Comparison of ENCODE assay signal across 9 cellular contexts in the genomic region with DNA sequence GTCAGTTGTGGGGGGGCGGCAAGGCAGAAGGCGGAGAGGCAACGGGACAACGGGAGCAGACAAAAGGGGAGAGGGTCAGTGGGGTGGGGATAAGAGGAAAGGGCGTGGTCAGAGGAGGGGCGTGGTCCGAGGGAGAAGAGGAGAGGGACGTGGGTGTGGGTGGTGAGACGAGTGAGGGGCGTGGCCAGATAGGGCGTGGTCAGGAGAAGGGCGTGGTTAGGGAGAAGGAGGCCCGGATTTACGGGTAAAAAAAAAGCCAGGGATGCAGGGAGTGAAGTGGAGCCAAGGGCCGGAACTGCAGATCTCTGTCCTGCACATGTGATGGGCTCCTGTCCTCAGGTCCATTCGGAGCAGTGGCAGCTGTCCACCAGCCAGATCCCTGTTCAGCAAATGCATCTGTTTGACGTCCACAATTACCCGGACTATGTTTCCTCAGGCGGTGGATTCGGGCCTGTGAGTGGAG. TPM values are rescaled to one million over a fixed set of nuclear protein-coding genes. Genes with fewer than 3 reads are reported as not detected.
DNase-seq lines count a peak whose midpoint lies in the region; ATAC-seq and TF ChIP-seq lines count a peak whose summit lies in the region.
"Had no signal": no experiment of that assay in that cellular context is flagged by ENCODE, and none has a peak within 500 bp of the region (broad histone marks: within the 10 kb centered on the region; RNA-seq: fewer than 3 reads in every experiment).

No MANE protein-coding gene starts in this region.

- intact Hi-C loops in natural killer cell (cut with micrococcal nuclease) (no loop called here), heart right ventricle (cut with DNase I) (no loop called here), esophagus squamous epithelium (cut with DNase I) (no loop called here)

- no peak overlapping the region for H3K4me3 Mint-ChIP-seq in natural killer cell treated with Interleukin-12 subunit alpha and Interleukin-12 subunit beta and Interleukin-15 and Interleukin-18, amount 100 ng/mL, for 72 hours
- no peak overlapping the region for H3K4me3 Mint-ChIP-seq in natural killer cell
- H3K4me3 Mint-ChIP-seq: CD4-positive, CD25-positive, alpha-beta regulatory T cell had no signal

- no peak for DNase-seq in natural killer cell treated with Interleukin-12 subunit alpha and Interleukin-12 subunit beta and Interleukin-15 and Interleukin-18, amount 100 ng/mL, for 72 hours (ENCODE audit: low spot score)
- DNase-seq in natural killer cell (no peak), RPMI7951 (ENCODE audit: low read depth) (peak; percentile 90), heart right ventricle (peak; percentile 40 to 63), esophagus squamous epithelium (lab: John Stamatoyannopoulos, UW) (no peak), KBM-7 (no peak), HK-2 (ENCODE audit: unreplicated experiment) (no peak), NK-92 (lab: John Stamatoyannopoulos, UW; ENCODE audit: unreplicated experiment) (no peak)
- DNase-seq: CD4-positive, CD25-positive, alpha-beta regulatory T cell had no signal

- no peak for ATAC-seq in natural killer cell treated with Interleukin-12 subunit alpha and Interleukin-12 subunit beta and Interleukin-15 and Interleukin-18, amount 100 ng/mL, for 72 hours
- ATAC-seq in natural killer cell (no peak), heart right ventricle (peak in 5 of 8 donors; percentile 21 to 74 (median 35))

- H3K4me3 ChIP-seq in heart right ventricle (peak overlapping the region in 3 of 10 donors; percentile 3 to 14 (median 13)), esophagus squamous epithelium (no peak overlapping the region)

- peaks cover 0 to 4% (median 0%) of the 10 kb centered on the region in 9 donors for H3K36me3 ChIP-seq in heart right ventricle
- H3K36me3 ChIP-seq in esophagus squamous epithelium, result no peaks in the 10 kb centered on the region

- peaks cover 7 to 10% of the 10 kb centered on the region in 2 donors for H3K4me1 Mint-ChIP-seq in natural killer cell treated with Interleukin-12 subunit alpha and Interleukin-12 subunit beta and Interleukin-15 and Interleukin-18, amount 100 ng/mL, for 72 hours (ENCODE audit: low read depth in 2 of 2)
- H3K4me1 Mint-ChIP-seq in natural killer cell, result peaks cover 4 to 8% of the 10 kb centered on the region in 2 donors

- H3K9me3 Mint-ChIP-seq in natural killer cell treated with Interleukin-12 subunit alpha and Interleukin-12 subunit beta and Interleukin-15 and Interleukin-18, amount 100 ng/mL, for 72 hours, result no peaks in the 10 kb centered on the region
- no peaks in the 10 kb centered on the region for H3K9me3 Mint-ChIP-seq in natural killer cell
- H3K9me3 Mint-ChIP-seq: CD4-positive, CD25-positive, alpha-beta regulatory T cell had no signal

- in situ Hi-C loops in KBM-7 (cut with MboI; ENCODE audit: low pct_unique_long_range_greater_than_20kb, low sequenced_read_pairs), result no loop called here

- no peaks in the 10 kb centered on the region for H3K36me3 Mint-ChIP-seq in natural killer cell treated with Interleukin-12 subunit alpha and Interleukin-12 subunit beta and Interleukin-15 and Interleukin-18, amount 100 ng/mL, for 72 hours
- no peaks in the 10 kb centered on the region for H3K36me3 Mint-ChIP-seq in natural killer cell

- peaks cover 0 to 6% (median 0%) of the 10 kb centered on the region in 9 donors for H3K4me1 ChIP-seq in heart right ventricle
- H3K4me1 ChIP-seq in esophagus squamous epithelium, result peaks cover 0 to 22% (median 4%) of the 10 kb centered on the region in 3 donors

- H3K9me3 ChIP-seq in heart right ventricle (no peaks in the 10 kb centered on the region), esophagus squamous epithelium (no peaks in the 10 kb centered on the region)

- peaks cover 0 to 5% of the 10 kb centered on the region in 2 donors for H3K27me3 Mint-ChIP-seq in natural killer cell treated with Interleukin-12 subunit alpha and Interleukin-12 subunit beta and Interleukin-15 and Interleukin-18, amount 100 ng/mL, for 72 hours
- H3K27me3 Mint-ChIP-seq in natural killer cell (ENCODE audit: low read depth in 2 of 2), result peaks cover 4 to 7% of the 10 kb centered on the region in 2 donors

- TF ChIP-seq POLR2A in esophagus squamous epithelium (IDR thresholded peaks at IDR 0.05), result no peak

- no peak for TF ChIP-seq CTCF in natural killer cell (IDR thresholded peaks at IDR 0.05)
- TF ChIP-seq CTCF in heart right ventricle (IDR thresholded peaks at IDR 0.05), result no peak
- TF ChIP-seq CTCF in esophagus squamous epithelium (IDR thresholded peaks at IDR 0.05), result no peak

- 56 to 65% methylated on average over 20 of the region's 20 CpGs for WGBS in heart right ventricle, 2 donors
- 44 to 48% methylated on average over 18 of the region's 20 CpGs for WGBS in esophagus squamous epithelium, 2 donors

- H3K27me3 ChIP-seq in heart right ventricle (no peaks in the 10 kb centered on the region), esophagus squamous epithelium (no peaks in the 10 kb centered on the region)

- no peak overlapping the region for H3K27ac ChIP-seq in heart right ventricle
- H3K27ac ChIP-seq in esophagus squamous epithelium, result peak overlapping the region in 2 of 4 donors; percentile 65 to 74

- H3K27ac Mint-ChIP-seq in natural killer cell treated with Interleukin-12 subunit alpha and Interleukin-12 subunit beta and Interleukin-15 and Interleukin-18, amount 100 ng/mL, for 72 hours, result peak overlapping the region; percentile 14 to 45
- H3K27ac Mint-ChIP-seq in natural killer cell, result no peak overlapping the region
- H3K27ac Mint-ChIP-seq: CD4-positive, CD25-positive, alpha-beta regulatory T cell had no signal

RNA-seq across cellular contexts. Expression of gene CPT1C, which starts 21.5 kb away (rescaled TPM):
- 1 to 10 TPM in 1 of 2 donors, under 1 TPM in 1; 0.52 to 2.7 TPM for total RNA-seq in natural killer cell treated with Interleukin-12 subunit alpha and Interleukin-12 subunit beta and Interleukin-15 and Interleukin-18, amount 100 ng/mL, for 72 hours
- total RNA-seq in natural killer cell (under 1 TPM; 0.34 to 0.78 (median 0.73) TPM), heart right ventricle (1 to 10 TPM; 1.4 to 3.6 (median 1.9) TPM), esophagus squamous epithelium (1 to 10 TPM in 2 of 4 donors, under 1 TPM in 2; 0.48 to 4.8 (median 1.1) TPM)
- total RNA-seq in RPMI7951 (2014; rRNA removed; shearing (Covaris generic)), result 18.3 and 21.8 TPM in 2 replicates
- polyA plus RNA-seq in heart right ventricle, result 10 to 100 TPM in 1 of 2 donors, 1 to 10 TPM in 1; 4.8 to 10.7 TPM

RNA-seq across cellular contexts. Expression of gene ADM5, which starts 23.0 kb away (rescaled TPM):
- 10 to 100 TPM in 1 of 2 donors, 1 to 10 TPM in 1; 5.7 to 18.5 TPM for total RNA-seq in natural killer cell treated with Interleukin-12 subunit alpha and Interleukin-12 subunit beta and Interleukin-15 and Interleukin-18, amount 100 ng/mL, for 72 hours
- total RNA-seq in natural killer cell (1 to 10 TPM; 2.3 to 2.9 (median 2.4) TPM), heart right ventricle (under 1 TPM; 0.16 to 0.74 (median 0.47) TPM), esophagus squamous epithelium (1 to 10 TPM in 3 of 4 donors, under 1 TPM in 1; 0.91 to 2.8 (median 1.8) TPM)
- 0.72 and 0.78 TPM in 2 replicates for total RNA-seq in RPMI7951 (2014; rRNA removed; shearing (Covaris generic))
- polyA plus RNA-seq in heart right ventricle, result 1 to 10 TPM; 1.1 to 1.6 TPM

RNA-seq across cellular contexts. Expression of gene PRMT1, which starts 35.4 kb away (rescaled TPM):
- 100 to 1,000 TPM; 268 to 457 TPM for total RNA-seq in natural killer cell treated with Interleukin-12 subunit alpha and Interleukin-12 subunit beta and Interleukin-15 and Interleukin-18, amount 100 ng/mL, for 72 hours
- 10 to 100 TPM; 77.0 to 92.5 (median 78.2) TPM for total RNA-seq in natural killer cell
- 334 and 387 TPM in 2 replicates for total RNA-seq in RPMI7951 (2014; rRNA removed; shearing (Covaris generic))
- 100 to 1,000 TPM; 112 to 146 (median 127) TPM for total RNA-seq in heart right ventricle
- polyA plus RNA-seq in heart right ventricle, result 100 to 1,000 TPM in 1 of 2 donors, 10 to 100 TPM in 1; 80.0 to 270 TPM
- 100 to 1,000 TPM in 3 of 4 donors, 10 to 100 TPM in 1; 86.1 to 206 (median 182) TPM for total RNA-seq in esophagus squamous epithelium

RNA-seq across cellular contexts. Expression of gene BCL2L12, which starts 46.7 kb away (rescaled TPM):
- total RNA-seq in natural killer cell treated with Interleukin-12 subunit alpha and Interleukin-12 subunit beta and Interleukin-15 and Interleukin-18, amount 100 ng/mL, for 72 hours, result 10 to 100 TPM; 45.9 to 98.0 TPM
- 10 to 100 TPM; 15.6 to 34.6 (median 22.3) TPM for total RNA-seq in natural killer cell
- total RNA-seq in RPMI7951 (2014; rRNA removed; shearing (Covaris generic)), result 19.7 and 26.8 TPM in 2 replicates
- 10 to 100 TPM in 5 of 10 donors, 1 to 10 TPM in 5; 7.8 to 14.6 (median 9.8) TPM for total RNA-seq in heart right ventricle
- polyA plus RNA-seq in heart right ventricle, result 10 to 100 TPM in 1 of 2 donors, 1 to 10 TPM in 1; 8.6 to 19.6 TPM
- total RNA-seq in esophagus squamous epithelium, result 10 to 100 TPM in 1 of 4 donors, 1 to 10 TPM in 3; 4.4 to 12.9 (median 5.8) TPM

RNA-seq across cellular contexts. Expression of gene IRF3, which starts 46.8 kb away (rescaled TPM):
- 100 to 1,000 TPM; 167 to 185 TPM for total RNA-seq in natural killer cell treated with Interleukin-12 subunit alpha and Interleukin-12 subunit beta and Interleukin-15 and Interleukin-18, amount 100 ng/mL, for 72 hours
- total RNA-seq in natural killer cell (100 to 1,000 TPM; 176 to 184 (median 179) TPM), heart right ventricle (10 to 100 TPM; 22.3 to 39.4 (median 24.7) TPM), esophagus squamous epithelium (10 to 100 TPM; 33.5 to 69.1 (median 49.4) TPM)
- total RNA-seq in RPMI7951 (2014; rRNA removed; shearing (Covaris generic)), result 58.4 and 87.0 TPM in 2 replicates
- 10 to 100 TPM; 67.8 to 84.2 TPM for polyA plus RNA-seq in heart right ventricle

Comparison
In these comparisons a context has a peak if more than half of its experiments do, and no peak if none do; other contexts are left out.
1. H3K27ac Mint-ChIP-seq: peak in natural killer cell treated with Interleukin-12 subunit alpha and Interleukin-12 subunit beta and Interleukin-15 and Interleukin-18, amount 100 ng/mL, for 72 hours (2 of 2); none in natural killer cell (0 of 2).
2. ATAC-seq: peak in heart right ventricle (5 of 8); none in natural killer cell treated with Interleukin-12 subunit alpha and Interleukin-12 subunit beta and Interleukin-15 and Interleukin-18, amount 100 ng/mL, for 72 hours (0 of 2) and natural killer cell (0 of 3).
3. DNase-seq: peak in RPMI7951 (single experiment) and heart right ventricle (2 of 2); none in natural killer cell treated with Interleukin-12 subunit alpha and Interleukin-12 subunit beta and Interleukin-15 and Interleukin-18, amount 100 ng/mL, for 72 hours (single experiment), natural killer cell (single experiment), esophagus squamous epithelium (single experiment), KBM-7 (single experiment), HK-2 (single experiment) and NK-92 (single experiment).